Comparison of ENCODE assay signal across 10 cellular contexts in the genomic region with DNA sequence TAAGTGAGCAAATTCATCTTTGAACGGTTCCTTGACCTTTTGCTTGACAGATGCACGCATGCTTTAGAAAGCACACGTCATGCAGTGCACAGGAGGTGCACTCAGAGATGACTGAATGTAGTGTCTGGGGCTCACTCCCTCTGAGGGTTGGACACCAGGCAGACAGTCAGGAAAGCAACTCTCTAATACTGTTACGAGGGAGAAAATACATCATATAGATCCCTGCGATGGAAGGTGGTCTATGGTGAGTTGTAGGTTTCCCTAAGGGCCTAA. TPM values are rescaled to one million over a fixed set of nuclear protein-coding genes. Genes with fewer than 3 reads are reported as not detected.
A peak's percentile ranks its signal among the peaks of the same experiment; 100 is the strongest.
DNase-seq lines count a peak whose midpoint lies in the region; ATAC-seq and TF ChIP-seq lines count a peak whose summit lies in the region.
"Had no signal": no experiment of that assay in that cellular context is flagged by ENCODE, and none has a peak within 500 bp of the region (broad histone marks: within the 10 kb centered on the region; RNA-seq: fewer than 3 reads in every experiment).

No MANE protein-coding gene starts in this region.

- H3K27me3 Mint-ChIP-seq in central memory CD8-positive, alpha-beta T cell: no peaks in the 10 kb centered on the region

- H3K36me3 ChIP-seq in Loucy (ENCODE audit: insufficient read depth, low read length) (no peaks in the 10 kb centered on the region), MG63 (no peaks in the 10 kb centered on the region), WERI-Rb-1 (no peaks in the 10 kb centered on the region)

- peaks cover 76% of the 10 kb centered on the region for H3K4me1 ChIP-seq in Loucy (ENCODE audit: insufficient read depth, low read length, poor library complexity, severe bottlenecking)

- TF ChIP-seq CTCF in Loucy (conservative IDR thresholded peaks at IDR 0.05; ENCODE audit: low read length) (no peak), WERI-Rb-1 (IDR thresholded peaks at IDR 0.05; ENCODE audit: low read depth, low read length) (no peak)

- H3K27ac ChIP-seq in skin epidermis (peak overlapping the region in 13 of 21 experiments; percentile 4 to 92 (median 72)), WERI-Rb-1 (no peak overlapping the region)

- H3K27me3 ChIP-seq in Loucy (ENCODE audit: insufficient read depth, low read length, poor library complexity, severe bottlenecking): no peaks in the 10 kb centered on the region
- H3K27me3 ChIP-seq in MG63: no peaks in the 10 kb centered on the region
- no peaks in the 10 kb centered on the region for H3K27me3 ChIP-seq in WERI-Rb-1 (ENCODE audit: insufficient read depth, low read depth, severe bottlenecking)

- peak overlapping the region; percentile 2 for H3K4me2 ChIP-seq in Loucy (ENCODE audit: low read depth, low read length, poor library complexity, severe bottlenecking)

- peaks cover 13% of the 10 kb centered on the region; the same call in 1 of the 2 replicates for H3F3A ChIP-seq in Loucy (ENCODE audit: low read depth)

- H3K27ac Mint-ChIP-seq in central memory CD8-positive, alpha-beta T cell (ENCODE audit: low read depth): peak overlapping the region; percentile 86

- H3K9me3 Mint-ChIP-seq in central memory CD8-positive, alpha-beta T cell: no peaks in the 10 kb centered on the region

- H3K36me3 Mint-ChIP-seq in central memory CD8-positive, alpha-beta T cell (ENCODE audit: insufficient read depth): peaks cover 10% of the 10 kb centered on the region

- H2AFZ ChIP-seq in Loucy (ENCODE audit: low read length): no peak overlapping the region

- H4K20me1 ChIP-seq in Loucy (ENCODE audit: insufficient read depth, low read length, poor library complexity, severe bottlenecking): no peaks in the 10 kb centered on the region

- no peaks in the 10 kb centered on the region for H3K79me2 ChIP-seq in Loucy (ENCODE audit: insufficient read depth, low read length)

- peak overlapping the region; percentile 27 for H3K9ac ChIP-seq in Loucy (ENCODE audit: low read depth, low read length, poor library complexity, severe bottlenecking)

- ATAC-seq in GM18505 (IDR thresholded peaks at IDR 0.05; ENCODE audit: unreplicated experiment): no peak
- ATAC-seq in central memory CD8-positive, alpha-beta T cell (replicated peaks; ENCODE audit: extremely low read depth, poor library complexity, severe bottlenecking): no peak

- H3K4me1 Mint-ChIP-seq in central memory CD8-positive, alpha-beta T cell: peaks cover 53% of the 10 kb centered on the region

- no peaks in the 10 kb centered on the region for H3K9me3 ChIP-seq in Loucy (ENCODE audit: insufficient read depth, low read depth, low read length)
- no peaks in the 10 kb centered on the region for H3K9me3 ChIP-seq in MG63
- no peaks in the 10 kb centered on the region for H3K9me3 ChIP-seq in WERI-Rb-1 (ENCODE audit: severe bottlenecking)

- TF ChIP-seq POLR2A in GM18505 (IDR thresholded peaks at IDR 0.05; ENCODE audit: borderline replicate concordance, extremely low read depth, insufficient read depth, insufficient read length): peak; percentile 51

- peak overlapping the region; percentile 43 for H3K4me3 Mint-ChIP-seq in central memory CD8-positive, alpha-beta T cell

- no peak for DNase-seq in central memory CD8-positive, alpha-beta T cell (ENCODE audit: low spot score in 2 of 2)
- no peak for DNase-seq in SK-N-DZ (ENCODE audit: low spot score)
- no peak for DNase-seq in MG63
- no peak for DNase-seq in HT-29 (ENCODE audit: low spot score)
- no peak for DNase-seq in WERI-Rb-1
- DNase-seq: DMS 273 treated with DMSO at 0.1 percent for 48 hours, SW 1271 had no signal

- H3K4me3 ChIP-seq in Loucy (ENCODE audit: low read length, poor library complexity, severe bottlenecking): no peak overlapping the region
- H3K4me3 ChIP-seq in skin epidermis: no peak overlapping the region
- H3K4me3 ChIP-seq in MG63: no peak overlapping the region
- no peak overlapping the region for H3K4me3 ChIP-seq in WERI-Rb-1 (ENCODE audit: low read depth, low read length)

- no peaks in the 10 kb centered on the region for H3K9me2 ChIP-seq in Loucy (replicated peaks; ENCODE audit: low read depth, low read length)

RNA-seq across cellular contexts. Expression of gene PHF19, which starts 16.5 kb away (rescaled TPM):
- polyA plus RNA-seq in SK-N-DZ (2014; cell fraction: cytosol; rRNA removed): 26.9 and 29.8 TPM in 2 replicates
- polyA plus RNA-seq in SK-N-DZ (2014; cell fraction: nucleus; rRNA removed): 66.0 and 92.0 TPM in 2 replicates
- 51.5 and 76.6 TPM in 2 replicates for total RNA-seq in MG63 (2014; rRNA removed; shearing (Covaris generic); ENCODE audit: low replicate concordance)
- total RNA-seq in HT-29 (2014; rRNA removed; shearing (Covaris generic)): 100 and 106 TPM in 2 replicates

RNA-seq across cellular contexts. Expression of gene TRAF1, which starts 33.1 kb away (rescaled TPM):
- 0.73 and 0.99 TPM in 2 replicates for polyA plus RNA-seq in SK-N-DZ (2014; cell fraction: cytosol; rRNA removed)
- polyA plus RNA-seq in SK-N-DZ (2014; cell fraction: nucleus; rRNA removed): 2.5 and 4.3 TPM in 2 replicates
- total RNA-seq in MG63 (2014; rRNA removed; shearing (Covaris generic); ENCODE audit: low replicate concordance): 0.67 and 0.79 TPM in 2 replicates
- 0.41 and 0.73 TPM in 2 replicates for total RNA-seq in HT-29 (2014; rRNA removed; shearing (Covaris generic))

RNA-seq across cellular contexts. Expression of gene PSMD5, which starts 50.8 kb away (rescaled TPM):
- polyA plus RNA-seq in SK-N-DZ (2014; cell fraction: cytosol; rRNA removed): 9.0 and 10.6 TPM in 2 replicates
- polyA plus RNA-seq in SK-N-DZ (2014; cell fraction: nucleus; rRNA removed): 6.4 and 7.2 TPM in 2 replicates
- total RNA-seq in MG63 (2014; rRNA removed; shearing (Covaris generic); ENCODE audit: low replicate concordance): 20.4 and 29.1 TPM in 2 replicates
- total RNA-seq in HT-29 (2014; rRNA removed; shearing (Covaris generic)): 17.4 and 26.5 TPM in 2 replicates
